8 cellular contexts compared by ENCODE assay signal in the genomic region with DNA sequence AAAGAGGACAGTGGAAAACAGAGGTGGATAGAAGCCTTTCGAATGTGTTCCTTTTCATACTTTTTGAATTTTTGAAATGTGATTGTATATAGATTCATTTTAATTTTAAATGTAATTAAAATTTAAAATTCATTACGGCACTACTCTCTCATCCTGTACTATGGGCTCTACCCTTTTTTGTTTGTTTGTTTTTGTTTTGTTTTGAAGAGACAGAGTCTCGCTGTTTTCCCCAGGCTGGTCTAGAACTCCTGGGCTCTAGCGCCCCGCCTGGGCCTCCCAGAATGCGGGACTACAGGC. TPM values are rescaled to one million over a fixed set of nuclear protein-coding genes. Genes with fewer than 3 reads are reported as not detected.
DNase-seq lines count a peak whose midpoint lies in the region; ATAC-seq and TF ChIP-seq lines count a peak whose summit lies in the region.

No MANE protein-coding gene starts in this region.

- H3K36me3 ChIP-seq in BLaER1 treated with 17β-estradiol and CSF1 and Interleukin-3, amounts not matched to agents 10 nM and 100 nM, result no peaks in the 10 kb centered on the region
- no peaks in the 10 kb centered on the region for H3K36me3 ChIP-seq in Loucy (ENCODE audit: insufficient read depth, low read length)

- no peaks in the 10 kb centered on the region for H3K79me2 ChIP-seq in Loucy (ENCODE audit: insufficient read depth, low read length)

- TF ChIP-seq CTCF in Loucy (conservative IDR thresholded peaks at IDR 0.05; ENCODE audit: low read length) (peak; percentile 47; the same call in 1 of the 2 replicates), coronary artery (IDR thresholded peaks at IDR 0.05) (no peak)

- no peaks in the 10 kb centered on the region for H3K9me3 ChIP-seq in BLaER1 treated with 17β-estradiol and CSF1 and Interleukin-3, amounts not matched to agents 10 nM and 100 nM (replicated peaks in 1 of 11)
- no peaks in the 10 kb centered on the region for H3K9me3 ChIP-seq in Loucy (ENCODE audit: insufficient read depth, low read depth, low read length)

- H3K27ac Mint-ChIP-seq in naive thymus-derived CD8-positive, alpha-beta T cell, result peak overlapping the region in 9 of 10 donors; percentile 16 to 89 (median 75)

- H3K4me2 ChIP-seq in BLaER1 treated with 17β-estradiol and CSF1 and Interleukin-3, amounts not matched to agents 10 nM and 100 nM, result peak overlapping the region; percentile 62 to 89 (median 82)
- H3K4me2 ChIP-seq in Loucy (ENCODE audit: low read depth, low read length, poor library complexity, severe bottlenecking), result peak overlapping the region; percentile 48

- peak; percentile 55 to 64 for ATAC-seq in naive thymus-derived CD8-positive, alpha-beta T cell
- ATAC-seq in GM18517 (IDR thresholded peaks at IDR 0.05; ENCODE audit: unreplicated experiment), result no peak
- no peak for ATAC-seq in HG03571 (IDR thresholded peaks at IDR 0.05; ENCODE audit: unreplicated experiment)

- no peaks in the 10 kb centered on the region for H3K27me3 Mint-ChIP-seq in naive thymus-derived CD8-positive, alpha-beta T cell

- no peaks in the 10 kb centered on the region for H4K20me1 ChIP-seq in BLaER1 treated with 17β-estradiol and CSF1 and Interleukin-3, amounts not matched to agents 10 nM and 100 nM
- H4K20me1 ChIP-seq in Loucy (ENCODE audit: insufficient read depth, low read length, poor library complexity, severe bottlenecking), result no peaks in the 10 kb centered on the region

- peak overlapping the region; percentile 76 to 88 (median 84) for H3K9ac ChIP-seq in BLaER1 treated with 17β-estradiol and CSF1 and Interleukin-3, amounts not matched to agents 10 nM and 100 nM
- peak overlapping the region; percentile 67 for H3K9ac ChIP-seq in Loucy (ENCODE audit: low read depth, low read length, poor library complexity, severe bottlenecking)

- peaks cover 13 to 29% (median 17%) of the 10 kb centered on the region in 10 experiments for H3K4me1 ChIP-seq in BLaER1 treated with 17β-estradiol and CSF1 and Interleukin-3, amounts not matched to agents 10 nM and 100 nM
- peaks cover 5% of the 10 kb centered on the region for H3K4me1 ChIP-seq in Loucy (ENCODE audit: insufficient read depth, low read length, poor library complexity, severe bottlenecking)

- H3K9me2 ChIP-seq in Loucy (replicated peaks; ENCODE audit: low read depth, low read length), result no peaks in the 10 kb centered on the region

- H3K27ac ChIP-seq in BLaER1 treated with 17β-estradiol and CSF1 and Interleukin-3, amounts not matched to agents 10 nM and 100 nM, result peak overlapping the region; percentile 67 to 90 (median 85)
- H3K27ac ChIP-seq in coronary artery, result peak overlapping the region; percentile 88 to 93

- POLR2A ChIA-PET in naive thymus-derived CD8-positive, alpha-beta T cell (lab: Charles Lee), result interaction anchor here (0.6 to 2.0 kb wide), 9 partner anchors 9 to 353 kb away, joined by 5 to 18 read pairs (median 9); a partner anchor contains a TSS

- H3K4me1 Mint-ChIP-seq in naive thymus-derived CD8-positive, alpha-beta T cell, result peaks cover 2 to 9% (median 7%) of the 10 kb centered on the region in 4 donors

- no peak for DNase-seq in coronary artery (ENCODE audit: low spot score)
- DNase-seq in naive thymus-derived CD8-positive, alpha-beta T cell, result no peak
- no peak for DNase-seq in HT-29 (ENCODE audit: low spot score)
- DNase-seq in NCI-H2081 treated with DMSO at 0.1 percent for 48 hours (lab: John Stamatoyannopoulos, UW), result no peak

- peak overlapping the region; percentile 79 to 93 (median 86) for H3K4me3 Mint-ChIP-seq in naive thymus-derived CD8-positive, alpha-beta T cell

- no peaks in the 10 kb centered on the region for H3K27me3 ChIP-seq in BLaER1 treated with 17β-estradiol and CSF1 and Interleukin-3, amounts not matched to agents 10 nM and 100 nM
- no peaks in the 10 kb centered on the region for H3K27me3 ChIP-seq in Loucy (ENCODE audit: insufficient read depth, low read length, poor library complexity, severe bottlenecking)

- H3K9me3 Mint-ChIP-seq in naive thymus-derived CD8-positive, alpha-beta T cell, result no peaks in the 10 kb centered on the region

- no peaks in the 10 kb centered on the region for H3K36me3 Mint-ChIP-seq in naive thymus-derived CD8-positive, alpha-beta T cell

- peak overlapping the region; percentile 59 to 83 (median 68) for H3K4me3 ChIP-seq in BLaER1 treated with 17β-estradiol and CSF1 and Interleukin-3, amounts not matched to agents 10 nM and 100 nM
- H3K4me3 ChIP-seq in Loucy (ENCODE audit: low read length, poor library complexity, severe bottlenecking), result peak overlapping the region; percentile 81
- peak overlapping the region; percentile 87 for H3K4me3 ChIP-seq in coronary artery

- H3F3A ChIP-seq in Loucy (ENCODE audit: low read depth), result no peaks in the 10 kb centered on the region

- H2AFZ ChIP-seq in Loucy (ENCODE audit: low read length), result peak overlapping the region; percentile 95

RNA-seq across cellular contexts. Expression of a gene that starts 11.9 kb away (rescaled TPM):
- total RNA-seq in naive thymus-derived CD8-positive, alpha-beta T cell, result 10 to 100 TPM; 29.3 to 33.6 TPM
- polyA plus RNA-seq in naive thymus-derived CD8-positive, alpha-beta T cell, result 10 to 100 TPM; 48.5 to 72.7 (median 59.8) TPM
- 65.3 and 74.3 TPM in 2 replicates for total RNA-seq in HT-29 (2014; rRNA removed; shearing (Covaris generic))

RNA-seq across cellular contexts. Expression of a gene that starts 48.3 kb away (rescaled TPM):
- 100 to 1,000 TPM; 110 to 112 TPM for total RNA-seq in naive thymus-derived CD8-positive, alpha-beta T cell
- polyA plus RNA-seq in naive thymus-derived CD8-positive, alpha-beta T cell, result 10 to 100 TPM; 56.8 to 88.0 (median 72.6) TPM
- total RNA-seq in HT-29 (2014; rRNA removed; shearing (Covaris generic)), result not detected in 2 replicates

RNA-seq across cellular contexts. Expression of a gene that starts 49.8 kb away (rescaled TPM):
- under 1 TPM; 0.08 to 0.11 TPM for total RNA-seq in naive thymus-derived CD8-positive, alpha-beta T cell
- not detected for polyA plus RNA-seq in naive thymus-derived CD8-positive, alpha-beta T cell
- 0.05 TPM in 1 of 2 replicates, not detected in the other for total RNA-seq in HT-29 (2014; rRNA removed; shearing (Covaris generic))

Comparison
In these comparisons a context has a peak if more than half of its experiments do, and no peak if none do; other contexts are left out.
1. ATAC-seq: peak in naive thymus-derived CD8-positive, alpha-beta T cell (2 of 2); none in GM18517 (single experiment) and HG03571 (single experiment).
2. RNA of a gene that starts 48.3 kb away (total RNA-seq): 110 to 112 TPM in naive thymus-derived CD8-positive, alpha-beta T cell; not detected in HT-29; every median in the first group is over 100 times any median in the second.
3. Peak in every context shown above with its lines, with median percentiles within 50 percentile points of each other: H3K4me3 ChIP-seq.